Comparison of ENCODE assay signal across 38 cellular contexts in genomic region chrX:87475793-87476192, GRCh38. TPM values are rescaled to one million over a fixed set of nuclear protein-coding genes. Genes with fewer than 3 reads are reported as not detected.
"Had no signal": no experiment of that assay in that cellular context is flagged by ENCODE, and none has a peak within 500 bp of the region (broad histone marks: within the 10 kb centered on the region; RNA-seq: fewer than 3 reads in every experiment).

No MANE protein-coding gene starts in this region.

- H3K36me3 Mint-ChIP-seq: activated naive CD4-positive, alpha-beta T cell treated with anti-CD3 and anti-CD28 coated beads, Interleukin-2, amount 10 ng/mL, durations not matched to agents 7 days and 5 days; activated naive CD4-positive, alpha-beta T cell treated with anti-CD3 and anti-CD28 coated beads, Interleukin-2, amount 50 U/mL, for 24 hours; activated naive CD4-positive, alpha-beta T cell treated with anti-CD3 and anti-CD28 coated beads, Interleukin-2, amount 50 U/mL, for 72 hours; activated naive CD8-positive, alpha-beta T cell; activated naive CD8-positive, alpha-beta T cell treated with anti-CD3 and anti-CD28 coated beads for 36 hours; activated naive CD8-positive, alpha-beta T cell treated with anti-CD3 and anti-CD28 coated beads, Interleukin-2, amount 10 ng/mL, durations not matched to agents 7 days and 5 days; brain had no signal

- ATAC-seq: activated naive CD4-positive, alpha-beta T cell treated with anti-CD3 and anti-CD28 coated beads, Interleukin-2, amount 50 U/mL, for 72 hours; activated naive CD8-positive, alpha-beta T cell treated with anti-CD3 and anti-CD28 coated beads, Interleukin-2, amount 50 U/mL, for 24 hours; activated T-cell treated with anti-CD3 and anti-CD28 coated beads, Interleukin-2, amount 50 U/mL, for 4 hours; activated T-cell treated with anti-CD3 and anti-CD28 coated beads, Interleukin-2, amount 50 U/mL, for 72 hours; activated T-helper 17 cell treated with anti-CD3 and anti-CD28 coated beads, Interleukin-2, amount 50 U/mL, for 72 hours; body of pancreas had no signal

- H3K27me3 Mint-ChIP-seq: activated naive CD4-positive, alpha-beta T cell treated with anti-CD3 and anti-CD28 coated beads, Interleukin-2, amount 10 ng/mL, durations not matched to agents 7 days and 5 days; activated naive CD4-positive, alpha-beta T cell treated with anti-CD3 and anti-CD28 coated beads, Interleukin-2, amount 50 U/mL, for 24 hours; activated naive CD8-positive, alpha-beta T cell; activated naive CD8-positive, alpha-beta T cell treated with anti-CD3 and anti-CD28 coated beads for 36 hours; activated naive CD8-positive, alpha-beta T cell treated with anti-CD3 and anti-CD28 coated beads, Interleukin-2, amount 10 ng/mL, durations not matched to agents 7 days and 5 days; activated naive CD8-positive, alpha-beta T cell treated with anti-CD3 and anti-CD28 coated beads, Interleukin-2, amount 50 U/mL, for 24 hours; activated T-helper 17 cell treated with anti-CD3 and anti-CD28 coated beads, Interleukin-2, amount 50 U/mL, for 72 hours; brain; central memory CD8-positive, alpha-beta T cell had no signal

- H3K9me3 Mint-ChIP-seq: activated naive CD4-positive, alpha-beta T cell treated with anti-CD3 and anti-CD28 coated beads for 36 hours; activated naive CD4-positive, alpha-beta T cell treated with anti-CD3 and anti-CD28 coated beads, Interleukin-2, amount 10 ng/mL, durations not matched to agents 7 days and 5 days; activated naive CD4-positive, alpha-beta T cell treated with anti-CD3 and anti-CD28 coated beads, Interleukin-2, amount 50 U/mL, for 24 hours; activated naive CD8-positive, alpha-beta T cell treated with anti-CD3 and anti-CD28 coated beads for 36 hours; activated naive CD8-positive, alpha-beta T cell treated with anti-CD3 and anti-CD28 coated beads, Interleukin-2, amount 10 ng/mL, durations not matched to agents 7 days and 5 days; activated naive CD8-positive, alpha-beta T cell treated with anti-CD3 and anti-CD28 coated beads, Interleukin-2, amount 50 U/mL, for 24 hours; activated T-helper 1 cell treated with anti-CD3 and anti-CD28 coated beads, Interleukin-12 subunit alpha, Interleukin-12 subunit beta, Interleukin-2, Interleukin-4 antibody, amounts not matched to agents 30 ng/mL and 10 ng/mL and 1 ng/mL, durations not matched to agents 14 hours and 24 hours and 36 hours had no signal

- H3K4me3 ChIP-seq: adrenal gland, ascending aorta, body of pancreas, breast epithelium, cardiac muscle cell had no signal

- H3K4me1 ChIP-seq: adrenal gland, ascending aorta, body of pancreas, breast epithelium had no signal

- H3K4me3 Mint-ChIP-seq: activated naive CD4-positive, alpha-beta T cell treated with anti-CD3 and anti-CD28 coated beads for 36 hours; activated naive CD4-positive, alpha-beta T cell treated with anti-CD3 and anti-CD28 coated beads, Interleukin-2, amount 10 ng/mL, durations not matched to agents 7 days and 5 days; activated naive CD4-positive, alpha-beta T cell treated with anti-CD3 and anti-CD28 coated beads, Interleukin-2, amount 50 U/mL, for 24 hours; activated naive CD8-positive, alpha-beta T cell; activated naive CD8-positive, alpha-beta T cell treated with anti-CD3 and anti-CD28 coated beads for 36 hours; activated naive CD8-positive, alpha-beta T cell treated with anti-CD3 and anti-CD28 coated beads, Interleukin-2, amount 10 ng/mL, durations not matched to agents 7 days and 5 days; activated naive CD8-positive, alpha-beta T cell treated with anti-CD3 and anti-CD28 coated beads, Interleukin-2, amount 50 U/mL, for 24 hours; activated T-cell treated with anti-CD3 and anti-CD28 coated beads, Interleukin-2, amount 50 U/mL, for 24 hours; activated T-cell treated with anti-CD3 and anti-CD28 coated beads, Interleukin-2, amount 50 U/mL, for 4 hours; activated T-cell treated with anti-CD3 and anti-CD28 coated beads, Interleukin-2, amount 50 U/mL, for 72 hours; activated T-helper 1 cell treated with anti-CD3 and anti-CD28 coated beads, Interleukin-12 subunit alpha, Interleukin-12 subunit beta, Interleukin-2, Interleukin-4 antibody, amounts not matched to agents 30 ng/mL and 10 ng/mL and 1 ng/mL, durations not matched to agents 14 hours and 24 hours and 36 hours; activated T-helper 17 cell treated with anti-CD3 and anti-CD28 coated beads, Interleukin-2, amount 50 U/mL, for 72 hours; brain; central memory CD8-positive, alpha-beta T cell had no signal

- H3K36me3 ChIP-seq: adrenal gland, ascending aorta, brain microvascular endothelial cell, breast epithelium, cardiac muscle cell had no signal

- H3K9me3 ChIP-seq: adrenal gland, body of pancreas had no signal

- H3K27me3 ChIP-seq: adrenal gland, ascending aorta, body of pancreas, brain microvascular endothelial cell, cardiac muscle cell had no signal

- H3K27ac Mint-ChIP-seq: activated naive CD4-positive, alpha-beta T cell treated with anti-CD3 and anti-CD28 coated beads for 36 hours; activated naive CD4-positive, alpha-beta T cell treated with anti-CD3 and anti-CD28 coated beads, Interleukin-2, amount 10 ng/mL, durations not matched to agents 7 days and 5 days; activated naive CD4-positive, alpha-beta T cell treated with anti-CD3 and anti-CD28 coated beads, Interleukin-2, amount 50 U/mL, for 24 hours; activated naive CD4-positive, alpha-beta T cell treated with anti-CD3 and anti-CD28 coated beads, Interleukin-2, amount 50 U/mL, for 72 hours; activated naive CD8-positive, alpha-beta T cell; activated naive CD8-positive, alpha-beta T cell treated with anti-CD3 and anti-CD28 coated beads for 36 hours; activated naive CD8-positive, alpha-beta T cell treated with anti-CD3 and anti-CD28 coated beads, Interleukin-2, amount 10 ng/mL, durations not matched to agents 7 days and 5 days; activated naive CD8-positive, alpha-beta T cell treated with anti-CD3 and anti-CD28 coated beads, Interleukin-2, amount 50 U/mL, for 24 hours; activated T-cell treated with anti-CD3 and anti-CD28 coated beads, Interleukin-2, amount 50 U/mL, for 24 hours; activated T-cell treated with anti-CD3 and anti-CD28 coated beads, Interleukin-2, amount 50 U/mL, for 72 hours; activated T-helper 1 cell treated with anti-CD3 and anti-CD28 coated beads, Interleukin-12 subunit alpha, Interleukin-12 subunit beta, Interleukin-2, Interleukin-4 antibody, amounts not matched to agents 30 ng/mL and 10 ng/mL and 1 ng/mL, durations not matched to agents 14 hours and 24 hours and 36 hours; activated T-helper 17 cell treated with anti-CD3 and anti-CD28 coated beads, Interleukin-2, amount 50 U/mL, for 72 hours; activated T-helper 2 cell treated with anti-CD3 and anti-CD28 coated beads, Interferon-gamma antibody, Interleukin-2, Interleukin-4, amounts not matched to agents 10 μg/mL and 5 μg/mL and 100 μg/mL, durations not matched to agents 14 hours and 24 hours and 36 hours; brain had no signal

- DNase-seq: activated effector memory CD4-positive, alpha-beta T cell treated with anti-CD3 and anti-CD28 coated beads, Interleukin-2, amount 50 U/mL, for 16 hours; activated effector memory CD4-positive, alpha-beta T cell treated with Interleukin-2 at 50 U/mL for 16 hours; activated gamma-delta T cell; activated gamma-delta T cell treated with Interleukin-2 at 50 U/mL for 16 hours; activated naive CD4-positive, alpha-beta T cell; activated naive CD4-positive, alpha-beta T cell treated with anti-CD3 and anti-CD28 coated beads for 36 hours; activated naive CD4-positive, alpha-beta T cell treated with anti-CD3 and anti-CD28 coated beads, Interleukin-2, amount 10 ng/mL, durations not matched to agents 7 days and 5 days; activated naive CD4-positive, alpha-beta T cell treated with anti-CD3 and anti-CD28 coated beads, Interleukin-2, amount 50 U/mL, for 16 hours; activated naive CD4-positive, alpha-beta T cell treated with Interleukin-2 at 50 U/mL for 16 hours; activated naive CD8-positive, alpha-beta T cell treated with anti-CD3 and anti-CD28 coated beads for 36 hours; activated naive CD8-positive, alpha-beta T cell treated with anti-CD3 and anti-CD28 coated beads, Interleukin-2, amount 10 ng/mL, durations not matched to agents 7 days and 5 days; activated naive CD8-positive, alpha-beta T cell treated with anti-CD3 and anti-CD28 coated beads, Interleukin-2, amount 50 U/mL, for 24 hours; activated T-cell treated with anti-CD3 and anti-CD28 coated beads, Interleukin-2, amount 50 U/mL, for 1 hour; activated T-cell treated with anti-CD3 and anti-CD28 coated beads, Interleukin-2, amount 50 U/mL, for 24 hours; activated T-cell treated with anti-CD3 and anti-CD28 coated beads, Interleukin-2, amount 50 U/mL, for 4 hours; activated T-cell treated with anti-CD3 and anti-CD28 coated beads, Interleukin-2, amount 50 U/mL, for 48 hours; activated T-cell treated with anti-CD3 and anti-CD28 coated beads, Interleukin-2, amount 50 U/mL, for 72 hours; adrenal gland; amniotic stem cell; amygdala; anterior cingulate cortex; aorta; body of pancreas; brain microvascular endothelial cell; caudate nucleus; central memory CD4-positive, alpha-beta T cell; cerebellar nuclear complex had no signal

- H3K27ac ChIP-seq: adrenal gland, ascending aorta, body of pancreas, brain microvascular endothelial cell, breast epithelium, cardiac muscle cell had no signal

- H3K4me1 Mint-ChIP-seq: activated naive CD4-positive, alpha-beta T cell treated with anti-CD3 and anti-CD28 coated beads, Interleukin-2, amount 10 ng/mL, durations not matched to agents 7 days and 5 days; activated naive CD4-positive, alpha-beta T cell treated with anti-CD3 and anti-CD28 coated beads, Interleukin-2, amount 50 U/mL, for 24 hours; activated naive CD8-positive, alpha-beta T cell treated with anti-CD3 and anti-CD28 coated beads for 36 hours; activated naive CD8-positive, alpha-beta T cell treated with anti-CD3 and anti-CD28 coated beads, Interleukin-2, amount 10 ng/mL, durations not matched to agents 7 days and 5 days; activated naive CD8-positive, alpha-beta T cell treated with anti-CD3 and anti-CD28 coated beads, Interleukin-2, amount 50 U/mL, for 24 hours; activated T-helper 17 cell treated with anti-CD3 and anti-CD28 coated beads, Interleukin-2, amount 50 U/mL, for 72 hours; brain; central memory CD8-positive, alpha-beta T cell had no signal

RNA-seq across cellular contexts. Expression of gene KLHL4, which starts 41.8 kb away (rescaled TPM):
- total RNA-seq: activated naive CD4-positive, alpha-beta T cell treated with anti-CD3 and anti-CD28 coated beads for 36 hours; activated naive CD4-positive, alpha-beta T cell treated with anti-CD3 and anti-CD28 coated beads, Interleukin-2, amount 50 U/mL, for 72 hours; activated naive CD8-positive, alpha-beta T cell treated with anti-CD3 and anti-CD28 coated beads for 36 hours; activated T-helper 1 cell treated with anti-CD3 and anti-CD28 coated beads, Interleukin-12 subunit alpha, Interleukin-12 subunit beta, Interleukin-2, Interleukin-4 antibody, amounts not matched to agents 30 ng/mL and 10 ng/mL and 1 ng/mL, durations not matched to agents 14 hours and 24 hours and 36 hours; activated T-helper 17 cell treated with anti-CD3 and anti-CD28 coated beads, Interleukin-2, amount 50 U/mL, for 72 hours; activated T-helper 2 cell treated with anti-CD3 and anti-CD28 coated beads, Interferon-gamma antibody, Interleukin-2, Interleukin-4, amounts not matched to agents 10 μg/mL and 5 μg/mL and 100 μg/mL, durations not matched to agents 14 hours and 24 hours and 36 hours had no signal
